Comparison of ENCODE assay signal across 8 cellular contexts in genomic region chr9:129412814-129413536, GRCh38.
DNase-seq lines count a peak whose midpoint lies in the region; ATAC-seq, FAIRE-seq and TF ChIP-seq lines count a peak whose summit lies in the region.

No MANE protein-coding gene starts in this region.

- H3K4me3 ChIP-seq in adipocyte (ENCODE audit: low read length) (no peak overlapping the region), heart right ventricle (peak overlapping the region; percentile 33 to 74 (median 61)), pancreas (peak overlapping the region; percentile 20 to 59 (median 42)), aorta (ENCODE audit: low read length in 2 of 2) (peak overlapping the region; percentile 32 to 44)

- H3K27me3 ChIP-seq in adipocyte (replicated peaks; ENCODE audit: control insufficient read depth, insufficient read depth, low read length) (no peaks in the 10 kb centered on the region), heart right ventricle (no peaks in the 10 kb centered on the region), pancreas (no peaks in the 10 kb centered on the region), aorta (ENCODE audit: control insufficient read depth in 1 of 2, insufficient read depth in 2 of 2, low read length in 1 of 2) (no peaks in the 10 kb centered on the region)

- H3K4me1 ChIP-seq in adipocyte (ENCODE audit: control insufficient read depth, insufficient read depth, low read length) (peaks cover 16% of the 10 kb centered on the region), heart right ventricle (peaks cover 21 to 59% (median 35%) of the 10 kb centered on the region in 9 donors), pancreas (peaks cover 0 to 17% (median 17%) of the 10 kb centered on the region in 3 donors), aorta (ENCODE audit: control insufficient read depth in 1 of 2, insufficient read depth in 2 of 2, low read length in 2 of 2) (peaks cover 0 to 3% of the 10 kb centered on the region in 2 donors)

- H3K9ac ChIP-seq in adipocyte (ENCODE audit: low read length) = peak overlapping the region; percentile 97

- DNase-seq in AG20443 (ENCODE audit: low spot score) (peak; percentile 77), RCC 7860 (ENCODE audit: low spot score) (peak; percentile 69), adipocyte (ENCODE audit: low read depth) (peak; percentile 89), heart right ventricle (peak; percentile 72 to 86), pancreas (peak; percentile 44 to 72 (median 65)), aorta (peak; percentile 85 to 87)

- FAIRE-seq in RCC 7860 (lab: Jason Lieb, UNC) (no peak), pancreas (lab: Jason Lieb, UNC) (no peak)

- intact Hi-C loops in heart right ventricle (cut with DNase I) = loop anchor here in 8 of 10 donors (1.0 to 10.0 kb wide), 14 partner anchors 47 to 276 kb away; partner anchors contain the start of gene IER5L (in 2 of the 8)
- intact Hi-C loops in pancreas (cut with DNase I) = no loop called here
- intact Hi-C loops in aorta (cut with DNase I) = loop anchor here (1.0 to 5.0 kb wide), 4 partner anchors 69 to 237 kb away; no protein-coding TSS in a partner anchor

- peak overlapping the region; percentile 97 to 100 (median 100) for H3K27ac ChIP-seq in heart right ventricle
- H3K27ac ChIP-seq in pancreas = peak overlapping the region; percentile 96 to 99 (median 98)
- H3K27ac ChIP-seq in aorta (ENCODE audit: low read depth in 1 of 2, low read length in 2 of 2) = peak overlapping the region; percentile 93 to 98

- TF ChIP-seq CTCF in heart right ventricle (IDR thresholded peaks at IDR 0.05) (peak in 2 of 9 donors; percentile 19 to 27), pancreas (IDR thresholded peaks at IDR 0.05) (no peak)

- H3K9me3 ChIP-seq in adipocyte (ENCODE audit: control insufficient read depth, low read length) = no peaks in the 10 kb centered on the region
- H3K9me3 ChIP-seq in heart right ventricle = no peaks in the 10 kb centered on the region
- H3K9me3 ChIP-seq in pancreas = no peaks in the 10 kb centered on the region
- H3K9me3 ChIP-seq in aorta (ENCODE audit: control insufficient read depth, low read length) = no peaks in the 10 kb centered on the region

- H3K36me3 ChIP-seq in adipocyte (ENCODE audit: control insufficient read depth, insufficient read depth, low read length, severe bottlenecking) (no peaks in the 10 kb centered on the region), heart right ventricle (no peaks in the 10 kb centered on the region), pancreas (no peaks in the 10 kb centered on the region), aorta (ENCODE audit: control insufficient read depth in 1 of 2, insufficient read depth in 2 of 2, low read length in 1 of 2) (no peaks in the 10 kb centered on the region)

- peak; percentile 27 for ATAC-seq in GM19023 (IDR thresholded peaks at IDR 0.05; ENCODE audit: unreplicated experiment)
- peak; percentile 22 for ATAC-seq in HG03342 (IDR thresholded peaks at IDR 0.05; ENCODE audit: unreplicated experiment)
- peak; percentile 36 to 84 (median 70) for ATAC-seq in heart right ventricle
- peak; percentile 28 to 53 (median 39) for ATAC-seq in pancreas
- ATAC-seq in aorta (ENCODE audit: low FRiP score) = peak; percentile 73

- 1 to 2% methylated on average over 36 to 49 of the region's 49 CpGs for WGBS in heart right ventricle, 2 donors
- 7 to 11% methylated on average over 30 to 49 of the region's 49 CpGs for WGBS in pancreas, 2 donors
- 1 to 2% methylated on average over 26 to 49 of the region's 49 CpGs for WGBS in aorta, 2 donors

Comparison
In these comparisons a context has a peak if more than half of its experiments do, and no peak if none do; other contexts are left out.
1. ATAC-seq: peak in every context shown above with its lines; median percentile 73 in aorta; 70 in heart right ventricle; 39 in pancreas; 27 in GM19023; 22 in HG03342.
2. intact Hi-C loops: an anchor here in heart right ventricle (1.0 to 10.0 kb wide) and aorta (1.0 to 5.0 kb wide); none called in pancreas.